Comparison of ENCODE assay signal across 1 cellular context in the genomic region with DNA sequence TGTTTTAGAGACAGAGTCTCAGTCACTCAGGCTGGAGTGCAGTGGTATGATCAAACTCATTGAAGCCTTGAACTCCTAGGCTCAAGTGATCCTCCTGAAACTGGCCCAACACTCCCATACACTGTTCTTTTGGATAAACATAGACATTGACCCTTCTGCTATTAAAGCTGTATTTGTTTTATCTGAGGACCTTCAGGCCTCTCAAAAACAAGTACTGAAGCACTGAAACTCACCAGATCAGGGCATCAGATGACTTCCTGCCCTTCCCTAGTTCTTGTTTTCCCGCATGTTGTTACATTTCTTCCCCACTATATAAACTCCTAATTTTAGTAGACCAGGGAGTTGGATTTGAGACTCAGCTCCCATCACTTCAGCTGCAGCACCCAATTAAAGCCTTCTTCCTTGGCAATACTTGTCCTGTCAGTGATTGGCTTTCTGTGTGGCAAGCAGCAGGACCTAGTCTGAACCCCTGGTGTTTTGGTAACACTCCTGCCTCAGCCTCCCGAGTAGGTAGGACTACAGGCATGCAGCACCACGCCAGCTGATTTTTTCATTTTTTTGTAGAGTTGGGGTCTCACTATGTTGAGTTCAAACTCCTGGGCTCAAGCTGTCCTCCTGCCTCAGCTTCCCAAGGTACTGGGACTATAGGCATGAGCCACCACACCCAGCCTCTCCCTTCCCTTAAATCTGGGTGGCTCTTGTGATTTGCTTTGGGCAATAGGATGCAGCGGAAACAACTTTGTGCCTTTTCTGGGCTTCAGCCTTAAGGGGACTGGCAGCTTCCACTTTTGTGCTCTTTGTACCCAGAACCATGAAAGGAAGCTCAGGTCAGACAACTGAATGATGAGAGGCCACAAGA.
TF ChIP-seq lines count a peak whose summit lies in the region.

No MANE protein-coding gene starts in this region.

TF ChIP-seq in HepG2, 621 proteins besides CTCF, POLR2A, EP300 and RAD21 (continued from another document and continues in another):
- TF ChIP-seq, protein P1, sequence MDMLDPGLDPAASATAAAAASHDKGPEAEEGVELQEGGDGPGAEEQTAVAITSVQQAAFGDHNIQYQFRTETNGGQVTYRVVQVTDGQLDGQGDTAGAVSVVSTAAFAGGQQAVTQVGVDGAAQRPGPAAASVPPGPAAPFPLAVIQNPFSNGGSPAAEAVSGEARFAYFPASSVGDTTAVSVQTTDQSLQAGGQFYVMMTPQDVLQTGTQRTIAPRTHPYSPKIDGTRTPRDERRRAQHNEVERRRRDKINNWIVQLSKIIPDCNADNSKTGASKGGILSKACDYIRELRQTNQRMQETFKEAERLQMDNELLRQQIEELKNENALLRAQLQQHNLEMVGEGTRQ (IDR thresholded peaks at IDR 0.05; ENCODE audit: low read depth, low read length), result no peak
- TF ChIP-seq, protein P1 (CRISPR knock-in tag; IDR thresholded peaks at IDR 0.05; ENCODE audit: borderline replicate concordance), result 0 out of 2 replicates have a peak, but pooled peaks have one; percentile 31
- TF ChIP-seq ZNF512 (CRISPR knock-in tag; IDR thresholded peaks at IDR 0.05) (0 out of 2 replicates have a peak, but pooled peaks have one; percentile 18), ZNF34 (CRISPR knock-in tag; IDR thresholded peaks at IDR 0.05; ENCODE audit: borderline replicate concordance) (no peak), FOXK1 (CRISPR knock-in tag; IDR thresholded peaks at IDR 0.05; ENCODE audit: borderline replicate concordance, low read depth) (peak; percentile 50; the same call in 1 of the 2 replicates), ARID3A (IDR thresholded peaks at IDR 0.05; ENCODE audit: low read depth, low read length) (peak; percentile 97), ZNF800 (CRISPR knock-in tag; IDR thresholded peaks at IDR 0.05) (peak; percentile 53; the same call in 1 of the 2 replicates), MXD3 (CRISPR knock-in tag; IDR thresholded peaks at IDR 0.05) (no peak), IKZF4 (CRISPR knock-in tag; IDR thresholded peaks at IDR 0.05; ENCODE audit: borderline replicate concordance, low read depth, not compliant biosample characterization) (no peak), NFIC (IDR thresholded peaks at IDR 0.05; ENCODE audit: low read length) (peak; percentile 72), ZNF569 (CRISPR knock-in tag; IDR thresholded peaks at IDR 0.05; ENCODE audit: borderline replicate concordance) (no peak), SSRP1 (CRISPR knock-in tag; IDR thresholded peaks at IDR 0.05) (0 out of 2 replicates have a peak, but pooled peaks have one; percentile 67), HMG20A (CRISPR knock-in tag; IDR thresholded peaks at IDR 0.05; ENCODE audit: borderline replicate concordance) (peak; percentile 42; the same call in 1 of the 2 replicates), HNF4G (IDR thresholded peaks at IDR 0.05; ENCODE audit: borderline replicate concordance, low read depth, low read length) (peak; percentile 85), HNF4G (CRISPR knock-in tag; IDR thresholded peaks at IDR 0.05; ENCODE audit: borderline replicate concordance, low read depth) (peak; percentile 59; the same call in 1 of the 2 replicates), RFX5 (IDR thresholded peaks at IDR 0.05; ENCODE audit: low read depth, low read length) (no peak), NKX3-1 (CRISPR knock-in tag; IDR thresholded peaks at IDR 0.05) (0 out of 2 replicates have a peak, but pooled peaks have one; percentile 25), WIZ (CRISPR knock-in tag; IDR thresholded peaks at IDR 0.05) (no peak), FOXA1 (IDR thresholded peaks at IDR 0.05) (peak; percentile 54), FOXA1 (CRISPR knock-in tag; IDR thresholded peaks at IDR 0.05) (peak; percentile 81), CREB1 (IDR thresholded peaks at IDR 0.05) (no peak), CREB1 (CRISPR knock-in tag; IDR thresholded peaks at IDR 0.05) (peak; percentile 50), MIXL1 (CRISPR knock-in tag; IDR thresholded peaks at IDR 0.05) (peak; percentile 67; the same call in 1 of the 2 replicates), ETV5 (CRISPR knock-in tag; IDR thresholded peaks at IDR 0.05; ENCODE audit: borderline replicate concordance) (no peak; the same call in 1 of the 2 replicates), ZNF24 (IDR thresholded peaks at IDR 0.05) (no peak), MIER3 (CRISPR knock-in tag; IDR thresholded peaks at IDR 0.05; ENCODE audit: borderline replicate concordance) (peak; percentile 73; the same call in 1 of the 2 replicates), TRIM22 (IDR thresholded peaks at IDR 0.05) (no peak), ATF1 (CRISPR knock-in tag; IDR thresholded peaks at IDR 0.05) (peak; percentile 47), SALL1 (CRISPR knock-in tag; IDR thresholded peaks at IDR 0.05) (peak; percentile 68; the same call in 1 of the 2 replicates), FOXA3 (CRISPR knock-in tag; IDR thresholded peaks at IDR 0.05) (peak; percentile 91), AFF4 (CRISPR knock-in tag; IDR thresholded peaks at IDR 0.05) (0 out of 2 replicates have a peak, but pooled peaks have one; percentile 15), IKZF1 (IDR thresholded peaks at IDR 0.05) (no peak), SRY (CRISPR knock-in tag; IDR thresholded peaks at IDR 0.05) (peak; percentile 57; the same call in 1 of the 2 replicates), MED1 (CRISPR knock-in tag; IDR thresholded peaks at IDR 0.05) (peak; percentile 91), SIX1 (CRISPR knock-in tag; IDR thresholded peaks at IDR 0.05; ENCODE audit: borderline replicate concordance) (peak; percentile 79; the same call in 1 of the 2 replicates)
- TF ChIP-seq, protein P2, sequence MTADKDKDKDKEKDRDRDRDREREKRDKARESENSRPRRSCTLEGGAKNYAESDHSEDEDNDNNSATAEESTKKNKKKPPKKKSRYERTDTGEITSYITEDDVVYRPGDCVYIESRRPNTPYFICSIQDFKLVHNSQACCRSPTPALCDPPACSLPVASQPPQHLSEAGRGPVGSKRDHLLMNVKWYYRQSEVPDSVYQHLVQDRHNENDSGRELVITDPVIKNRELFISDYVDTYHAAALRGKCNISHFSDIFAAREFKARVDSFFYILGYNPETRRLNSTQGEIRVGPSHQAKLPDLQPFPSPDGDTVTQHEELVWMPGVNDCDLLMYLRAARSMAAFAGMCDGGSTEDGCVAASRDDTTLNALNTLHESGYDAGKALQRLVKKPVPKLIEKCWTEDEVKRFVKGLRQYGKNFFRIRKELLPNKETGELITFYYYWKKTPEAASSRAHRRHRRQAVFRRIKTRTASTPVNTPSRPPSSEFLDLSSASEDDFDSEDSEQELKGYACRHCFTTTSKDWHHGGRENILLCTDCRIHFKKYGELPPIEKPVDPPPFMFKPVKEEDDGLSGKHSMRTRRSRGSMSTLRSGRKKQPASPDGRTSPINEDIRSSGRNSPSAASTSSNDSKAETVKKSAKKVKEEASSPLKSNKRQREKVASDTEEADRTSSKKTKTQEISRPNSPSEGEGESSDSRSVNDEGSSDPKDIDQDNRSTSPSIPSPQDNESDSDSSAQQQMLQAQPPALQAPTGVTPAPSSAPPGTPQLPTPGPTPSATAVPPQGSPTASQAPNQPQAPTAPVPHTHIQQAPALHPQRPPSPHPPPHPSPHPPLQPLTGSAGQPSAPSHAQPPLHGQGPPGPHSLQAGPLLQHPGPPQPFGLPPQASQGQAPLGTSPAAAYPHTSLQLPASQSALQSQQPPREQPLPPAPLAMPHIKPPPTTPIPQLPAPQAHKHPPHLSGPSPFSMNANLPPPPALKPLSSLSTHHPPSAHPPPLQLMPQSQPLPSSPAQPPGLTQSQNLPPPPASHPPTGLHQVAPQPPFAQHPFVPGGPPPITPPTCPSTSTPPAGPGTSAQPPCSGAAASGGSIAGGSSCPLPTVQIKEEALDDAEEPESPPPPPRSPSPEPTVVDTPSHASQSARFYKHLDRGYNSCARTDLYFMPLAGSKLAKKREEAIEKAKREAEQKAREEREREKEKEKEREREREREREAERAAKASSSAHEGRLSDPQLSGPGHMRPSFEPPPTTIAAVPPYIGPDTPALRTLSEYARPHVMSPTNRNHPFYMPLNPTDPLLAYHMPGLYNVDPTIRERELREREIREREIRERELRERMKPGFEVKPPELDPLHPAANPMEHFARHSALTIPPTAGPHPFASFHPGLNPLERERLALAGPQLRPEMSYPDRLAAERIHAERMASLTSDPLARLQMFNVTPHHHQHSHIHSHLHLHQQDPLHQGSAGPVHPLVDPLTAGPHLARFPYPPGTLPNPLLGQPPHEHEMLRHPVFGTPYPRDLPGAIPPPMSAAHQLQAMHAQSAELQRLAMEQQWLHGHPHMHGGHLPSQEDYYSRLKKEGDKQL (CRISPR knock-in tag; IDR thresholded peaks at IDR 0.05; ENCODE audit: low read depth), result peak; percentile 44; the same call in 1 of the 2 replicates
